In the genomic region with DNA sequence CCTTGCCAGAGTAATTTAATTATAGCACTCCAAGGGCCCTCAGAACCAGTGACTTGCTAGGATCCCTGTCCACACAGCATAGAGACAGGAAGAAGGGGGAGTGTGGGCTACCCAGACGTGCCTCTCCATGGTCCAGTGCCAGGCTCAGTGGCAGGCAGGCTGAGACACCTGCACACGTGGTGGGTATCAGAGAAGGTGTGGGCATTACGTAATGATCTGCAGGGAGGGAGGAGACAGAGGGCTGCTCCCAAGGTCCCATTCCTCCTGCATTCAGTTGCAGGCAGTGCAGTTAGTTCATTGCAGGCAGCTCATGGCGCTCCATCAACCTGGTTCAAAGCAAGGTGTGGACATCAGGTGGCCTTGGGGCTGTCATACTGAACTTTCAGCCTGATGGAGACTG, we compare ENCODE assay signal across 18 cellular contexts. TPM values are rescaled to one million over a fixed set of nuclear protein-coding genes. Genes with fewer than 3 reads are reported as not detected.
DNase-seq lines count a peak whose midpoint lies in the region; ATAC-seq and TF ChIP-seq lines count a peak whose summit lies in the region.
"Had no signal": no experiment of that assay in that cellular context is flagged by ENCODE, and none has a peak within 500 bp of the region (broad histone marks: within the 10 kb centered on the region; RNA-seq: fewer than 3 reads in every experiment).

No MANE protein-coding gene starts in this region.

- no peaks in the 10 kb centered on the region for H3K36me3 ChIP-seq in BLaER1 treated with 17β-estradiol and CSF1 and Interleukin-3, amounts not matched to agents 10 nM and 100 nM
- peaks cover 0 to 2% (median under 1%) of the 10 kb centered on the region in 4 donors for H3K36me3 ChIP-seq in liver (ENCODE audit: control insufficient read depth in 4 of 4, insufficient read depth in 3 of 4, low read depth in 1 of 4, low read length in 3 of 4)
- no peaks in the 10 kb centered on the region for H3K36me3 ChIP-seq in MM.1S (replicated peaks; ENCODE audit: insufficient read depth, low read length)
- H3K36me3 ChIP-seq: ascending aorta, neutrophil, SJSA1 had no signal

- TF ChIP-seq CTCF in epithelial cell of esophagus (IDR thresholded peaks at IDR 0.05; ENCODE audit: insufficient read depth, low read depth, low read length, missing control alignments): no peak
- no peak for TF ChIP-seq CTCF in liver (IDR thresholded peaks at IDR 0.05; ENCODE audit: low read depth, low read length, missing input control)
- TF ChIP-seq CTCF in MM.1S (IDR thresholded peaks at IDR 0.05; ENCODE audit: low read length): no peak
- no peak for TF ChIP-seq CTCF in dorsolateral prefrontal cortex (IDR thresholded peaks at IDR 0.05 in 54 of 56, conservative IDR thresholded peaks at IDR 0.05 in 2 of 56; ENCODE audit: low read depth in 1 of 56, partially characterized antibody in 56 of 56)

- peaks cover 0 to 6% (median 0%) of the 10 kb centered on the region in 11 experiments; a peak in 2 of 22 replicates for H3K9me3 ChIP-seq in BLaER1 treated with 17β-estradiol and CSF1 and Interleukin-3, amounts not matched to agents 10 nM and 100 nM (replicated peaks in 1 of 11)
- H3K9me3 ChIP-seq in liver (ENCODE audit: control insufficient read depth in 4 of 4, low read length in 3 of 4): no peaks in the 10 kb centered on the region
- H3K9me3 ChIP-seq in MM.1S (replicated peaks; ENCODE audit: insufficient read depth, low read length): no peaks in the 10 kb centered on the region
- H3K9me3 ChIP-seq: ascending aorta, neutrophil, SJSA1 had no signal

- no peaks in the 10 kb centered on the region for H3K27me3 ChIP-seq in BLaER1 treated with 17β-estradiol and CSF1 and Interleukin-3, amounts not matched to agents 10 nM and 100 nM
- H3K27me3 ChIP-seq in liver (ENCODE audit: control insufficient read depth in 4 of 4, insufficient read depth in 4 of 4, low read length in 3 of 4): no peaks in the 10 kb centered on the region
- H3K27me3 ChIP-seq in MM.1S (replicated peaks; ENCODE audit: insufficient read depth, low read length): no peaks in the 10 kb centered on the region
- peaks cover 0 to 5% (median 0%) of the 10 kb centered on the region in 45 donors for H3K27me3 ChIP-seq in dorsolateral prefrontal cortex
- H3K27me3 ChIP-seq: ascending aorta, neutrophil, SJSA1 had no signal

- H2AFZ ChIP-seq in MM.1S (ENCODE audit: low read length): no peak overlapping the region

- H3K27ac ChIP-seq in BLaER1 treated with 17β-estradiol and CSF1 and Interleukin-3, amounts not matched to agents 10 nM and 100 nM: no peak overlapping the region
- H3K27ac ChIP-seq in liver (ENCODE audit: low read depth in 1 of 2, low read length in 2 of 2) (peak overlapping the region; percentile 91 to 95), MM.1S (ENCODE audit: low read length) (no peak overlapping the region), dorsolateral prefrontal cortex (no peak overlapping the region)
- H3K27ac ChIP-seq: ascending aorta, neutrophil, SJSA1 had no signal

- H3K9ac ChIP-seq in BLaER1 treated with 17β-estradiol and CSF1 and Interleukin-3, amounts not matched to agents 10 nM and 100 nM: no peak overlapping the region
- H3K9ac ChIP-seq in liver (ENCODE audit: low read depth in 1 of 2, low read length in 2 of 2) (no peak overlapping the region), MM.1S (ENCODE audit: low read length) (no peak overlapping the region)

- H3K4me2 ChIP-seq in BLaER1 treated with 17β-estradiol and CSF1 and Interleukin-3, amounts not matched to agents 10 nM and 100 nM: peak overlapping the region in 6 of 11 experiments; percentile 13 to 53 (median 26); a peak in 9 of 22 replicates
- H3K4me2 ChIP-seq in MM.1S (ENCODE audit: low read depth, low read length): no peak overlapping the region

- H3K4me1 ChIP-seq in BLaER1 treated with 17β-estradiol and CSF1 and Interleukin-3, amounts not matched to agents 10 nM and 100 nM: peaks cover 6 to 22% (median 19%) of the 10 kb centered on the region in 10 experiments
- H3K4me1 ChIP-seq in liver (ENCODE audit: control insufficient read depth in 4 of 4, insufficient read depth in 4 of 4, low read length in 3 of 4) (peaks cover 10 to 62% (median 27%) of the 10 kb centered on the region in 4 donors), MM.1S (ENCODE audit: low read length) (no peaks in the 10 kb centered on the region)
- H3K4me1 ChIP-seq: ascending aorta, SJSA1 had no signal

- DNase-seq in NCI-H2029 treated with DMSO at 0.1 percent for 48 hours (lab: John Stamatoyannopoulos, UW): peak; percentile 76
- DNase-seq in epithelial cell of esophagus (ENCODE audit: low read depth): peak; percentile 38
- no peak for DNase-seq in MM.1S
- DNase-seq in stimulated activated naive CD8-positive, alpha-beta T cell treated with anti-CD3 and anti-CD28 coated beads, Interleukin-15, Interleukin-2, amounts not matched to agents 100 U/mL and 50 U/mL, for 24 hours: no peak
- no peak for DNase-seq in dorsolateral prefrontal cortex
- DNase-seq in GF-D8 (lab: John Stamatoyannopoulos, UW): no peak
- DNase-seq: activated CD4-positive, CD25-positive, alpha-beta regulatory T cell; activated naive CD4-positive, alpha-beta T cell treated with anti-CD3 and anti-CD28 coated beads, Interleukin-2, amount 50 U/mL, for 16 hours; activated T-cell treated with anti-CD3 and anti-CD28 coated beads, Interleukin-2, amount 50 U/mL, for 48 hours; endodermal cell; H7; NCI-H526; PC-3 had no signal

- no peak overlapping the region for H3K4me3 ChIP-seq in BLaER1 treated with 17β-estradiol and CSF1 and Interleukin-3, amounts not matched to agents 10 nM and 100 nM
- H3K4me3 ChIP-seq in epithelial cell of esophagus (ENCODE audit: low read length): no peak overlapping the region
- no peak overlapping the region for H3K4me3 ChIP-seq in liver (ENCODE audit: low read depth in 1 of 3, low read length in 3 of 3)
- H3K4me3 ChIP-seq in MM.1S (ENCODE audit: low read length): no peak overlapping the region
- H3K4me3 ChIP-seq in dorsolateral prefrontal cortex: no peak overlapping the region
- H3K4me3 ChIP-seq: ascending aorta, SJSA1 had no signal

- H3K9me2 ChIP-seq in MM.1S (replicated peaks; ENCODE audit: insufficient read depth, low read length): no peaks in the 10 kb centered on the region

- intact Hi-C loops in dorsolateral prefrontal cortex (cut with DNase I): no loop called here

- no peaks in the 10 kb centered on the region for H3K79me2 ChIP-seq in MM.1S (ENCODE audit: low read length)

- H4K20me1 ChIP-seq in BLaER1 treated with 17β-estradiol and CSF1 and Interleukin-3, amounts not matched to agents 10 nM and 100 nM: no peaks in the 10 kb centered on the region
- no peaks in the 10 kb centered on the region for H4K20me1 ChIP-seq in MM.1S (ENCODE audit: insufficient read depth, low read length)

- TF ChIP-seq RAD21 in liver (IDR thresholded peaks at IDR 0.05): peak in 1 of 2 donors; percentile 47

- ATAC-seq in stimulated activated naive CD8-positive, alpha-beta T cell treated with anti-CD3 and anti-CD28 coated beads, Interleukin-15, Interleukin-2, amounts not matched to agents 100 U/mL and 50 U/mL, for 24 hours: no peak
- ATAC-seq: PC-3 had no signal

- H3F3A ChIP-seq in MM.1S (ENCODE audit: insufficient read depth, low read length): no peaks in the 10 kb centered on the region

- 51% methylated on average over 4 of the region's 4 CpGs for WGBS in liver

TF ChIP-seq in liver, 16 proteins besides CTCF, POLR2A, EP300 and RAD21 (continues in another document):
- peak; percentile 43 for TF ChIP-seq TAF1 (conservative IDR thresholded peaks at IDR 0.05)
- peak; percentile 49 for TF ChIP-seq SP1 (IDR thresholded peaks at IDR 0.05)
- TF ChIP-seq, protein P1, sequence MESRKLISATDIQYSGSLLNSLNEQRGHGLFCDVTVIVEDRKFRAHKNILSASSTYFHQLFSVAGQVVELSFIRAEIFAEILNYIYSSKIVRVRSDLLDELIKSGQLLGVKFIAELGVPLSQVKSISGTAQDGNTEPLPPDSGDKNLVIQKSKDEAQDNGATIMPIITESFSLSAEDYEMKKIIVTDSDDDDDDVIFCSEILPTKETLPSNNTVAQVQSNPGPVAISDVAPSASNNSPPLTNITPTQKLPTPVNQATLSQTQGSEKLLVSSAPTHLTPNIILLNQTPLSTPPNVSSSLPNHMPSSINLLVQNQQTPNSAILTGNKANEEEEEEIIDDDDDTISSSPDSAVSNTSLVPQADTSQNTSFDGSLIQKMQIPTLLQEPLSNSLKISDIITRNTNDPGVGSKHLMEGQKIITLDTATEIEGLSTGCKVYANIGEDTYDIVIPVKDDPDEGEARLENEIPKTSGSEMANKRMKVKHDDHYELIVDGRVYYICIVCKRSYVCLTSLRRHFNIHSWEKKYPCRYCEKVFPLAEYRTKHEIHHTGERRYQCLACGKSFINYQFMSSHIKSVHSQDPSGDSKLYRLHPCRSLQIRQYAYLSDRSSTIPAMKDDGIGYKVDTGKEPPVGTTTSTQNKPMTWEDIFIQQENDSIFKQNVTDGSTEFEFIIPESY (IDR thresholded peaks at IDR 0.05): no peak
- TF ChIP-seq, protein P2, sequence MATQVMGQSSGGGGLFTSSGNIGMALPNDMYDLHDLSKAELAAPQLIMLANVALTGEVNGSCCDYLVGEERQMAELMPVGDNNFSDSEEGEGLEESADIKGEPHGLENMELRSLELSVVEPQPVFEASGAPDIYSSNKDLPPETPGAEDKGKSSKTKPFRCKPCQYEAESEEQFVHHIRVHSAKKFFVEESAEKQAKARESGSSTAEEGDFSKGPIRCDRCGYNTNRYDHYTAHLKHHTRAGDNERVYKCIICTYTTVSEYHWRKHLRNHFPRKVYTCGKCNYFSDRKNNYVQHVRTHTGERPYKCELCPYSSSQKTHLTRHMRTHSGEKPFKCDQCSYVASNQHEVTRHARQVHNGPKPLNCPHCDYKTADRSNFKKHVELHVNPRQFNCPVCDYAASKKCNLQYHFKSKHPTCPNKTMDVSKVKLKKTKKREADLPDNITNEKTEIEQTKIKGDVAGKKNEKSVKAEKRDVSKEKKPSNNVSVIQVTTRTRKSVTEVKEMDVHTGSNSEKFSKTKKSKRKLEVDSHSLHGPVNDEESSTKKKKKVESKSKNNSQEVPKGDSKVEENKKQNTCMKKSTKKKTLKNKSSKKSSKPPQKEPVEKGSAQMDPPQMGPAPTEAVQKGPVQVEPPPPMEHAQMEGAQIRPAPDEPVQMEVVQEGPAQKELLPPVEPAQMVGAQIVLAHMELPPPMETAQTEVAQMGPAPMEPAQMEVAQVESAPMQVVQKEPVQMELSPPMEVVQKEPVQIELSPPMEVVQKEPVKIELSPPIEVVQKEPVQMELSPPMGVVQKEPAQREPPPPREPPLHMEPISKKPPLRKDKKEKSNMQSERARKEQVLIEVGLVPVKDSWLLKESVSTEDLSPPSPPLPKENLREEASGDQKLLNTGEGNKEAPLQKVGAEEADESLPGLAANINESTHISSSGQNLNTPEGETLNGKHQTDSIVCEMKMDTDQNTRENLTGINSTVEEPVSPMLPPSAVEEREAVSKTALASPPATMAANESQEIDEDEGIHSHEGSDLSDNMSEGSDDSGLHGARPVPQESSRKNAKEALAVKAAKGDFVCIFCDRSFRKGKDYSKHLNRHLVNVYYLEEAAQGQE (IDR thresholded peaks at IDR 0.05): peak; percentile 69
- TF ChIP-seq, protein P3, sequence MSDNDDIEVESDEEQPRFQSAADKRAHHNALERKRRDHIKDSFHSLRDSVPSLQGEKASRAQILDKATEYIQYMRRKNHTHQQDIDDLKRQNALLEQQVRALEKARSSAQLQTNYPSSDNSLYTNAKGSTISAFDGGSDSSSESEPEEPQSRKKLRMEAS (IDR thresholded peaks at IDR 0.05): peak; percentile 41
- no peak for TF ChIP-seq JUND (IDR thresholded peaks at IDR 0.05)

RNA-seq across cellular contexts. Expression of a gene that starts 49.9 kb away (rescaled TPM):
- 100 to 1,000 TPM; 151 to 703 TPM for total RNA-seq in liver
- polyA plus RNA-seq in liver: 100 to 1,000 TPM; 299 to 413 TPM
- not detected for total RNA-seq in dorsolateral prefrontal cortex
- total RNA-seq: endodermal cell, H7, PC-3, SJSA1 had no signal

Comparison
In these comparisons a context has a peak if more than half of its experiments do, and no peak if none do; other contexts are left out.
1. H3K27ac ChIP-seq: peak in liver (2 of 2); none in BLaER1 treated with 17β-estradiol and CSF1 and Interleukin-3, amounts not matched to agents 10 nM and 100 nM (0 of 11), MM.1S (single experiment) and dorsolateral prefrontal cortex (0 of 59).
2. DNase-seq: peak in NCI-H2029 treated with DMSO at 0.1 percent for 48 hours (single experiment) and epithelial cell of esophagus (single experiment); none in MM.1S (single experiment), stimulated activated naive CD8-positive, alpha-beta T cell treated with anti-CD3 and anti-CD28 coated beads, Interleukin-15, Interleukin-2, amounts not matched to agents 100 U/mL and 50 U/mL, for 24 hours (single experiment), dorsolateral prefrontal cortex (0 of 10) and GF-D8 (single experiment).
3. RNA of a gene that starts 49.9 kb away (total RNA-seq): 151 to 703 TPM in liver; not detected in dorsolateral prefrontal cortex; every median in the first group is over 100 times any median in the second.